ENCODE assay signal across 7 cellular contexts in the genomic region with DNA sequence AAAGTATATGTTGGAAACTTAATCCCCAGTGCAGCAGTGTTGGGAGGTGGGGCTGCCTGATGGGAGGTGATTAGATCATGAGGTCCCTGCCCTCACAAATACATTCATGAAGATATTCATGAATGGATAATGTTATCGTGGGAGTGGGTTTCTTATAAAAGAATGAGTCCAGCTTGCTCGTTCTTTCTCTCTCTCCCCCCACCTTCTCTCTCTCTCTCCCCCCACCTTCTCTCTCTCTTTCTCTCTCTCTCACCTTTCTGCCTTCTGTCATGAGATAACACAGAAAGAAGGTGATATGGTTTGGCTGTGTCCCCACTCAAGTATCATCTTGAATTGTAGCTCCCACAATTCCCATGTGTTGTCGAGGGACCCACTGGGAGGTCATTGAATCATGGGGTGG.
"Had no signal": no experiment of that assay in that cellular context is flagged by ENCODE, and none has a peak within 500 bp of the region (broad histone marks: within the 10 kb centered on the region; RNA-seq: fewer than 3 reads in every experiment).

No MANE protein-coding gene starts in this region.

- H3K4me2 ChIP-seq: GM23338 had no signal

- H3K27ac ChIP-seq: GM23248 had no signal

- H3K4me3 ChIP-seq: GM23248, GM23338, HAP-1 had no signal

- DNase-seq: GM23248, H7, H9, HCEC 1CT, HFFc6 had no signal

- H3K4me1 ChIP-seq: HAP-1 had no signal

- H3K9me3 ChIP-seq: HAP-1 had no signal

- H2AFZ ChIP-seq: GM23248, GM23338 had no signal

- H3K36me3 ChIP-seq: HAP-1 had no signal
